10 cellular contexts compared by ENCODE assay signal in the genomic region with DNA sequence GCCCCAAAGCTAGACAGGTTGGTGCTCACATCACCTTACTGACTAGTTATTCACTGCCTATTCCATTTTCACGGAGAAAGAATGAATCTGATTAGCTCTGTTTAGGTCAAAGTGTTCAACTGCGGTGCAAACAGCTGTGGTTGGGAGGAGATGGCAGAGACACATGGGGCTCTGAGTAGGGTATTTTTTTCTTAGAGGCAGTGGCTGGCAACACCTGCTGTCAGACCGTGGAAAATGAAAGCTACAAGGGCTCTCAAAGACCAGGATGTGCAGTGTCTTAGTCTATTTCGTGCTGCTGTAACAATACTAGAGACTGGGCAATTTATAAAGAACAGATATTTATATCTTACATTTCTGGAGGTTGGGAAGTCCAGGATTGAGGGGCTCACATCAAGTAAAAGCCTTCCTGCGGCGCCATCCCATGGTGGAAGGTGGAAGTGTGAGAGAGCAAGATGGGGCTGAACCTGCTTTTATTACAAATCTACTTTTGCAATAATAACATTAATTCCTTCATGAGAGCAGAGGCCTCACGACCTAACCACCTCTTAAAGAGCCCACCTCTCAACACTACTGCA. TPM values are rescaled to one million over a fixed set of nuclear protein-coding genes. Genes with fewer than 3 reads are reported as not detected.
DNase-seq lines count a peak whose midpoint lies in the region; ATAC-seq, FAIRE-seq and TF ChIP-seq lines count a peak whose summit lies in the region.
"Had no signal": no experiment of that assay in that cellular context is flagged by ENCODE, and none has a peak within 500 bp of the region (broad histone marks: within the 10 kb centered on the region; RNA-seq: fewer than 3 reads in every experiment).

No MANE protein-coding gene starts in this region.

- H2AFZ ChIP-seq in KMS-11 (ENCODE audit: low read depth), result peak overlapping the region; percentile 74

- H3K4me3 ChIP-seq in A549 (no peak overlapping the region), KMS-11 (IDR thresholded peaks at IDR 0.05; ENCODE audit: insufficient read depth, low read depth, low read length) (no peak overlapping the region), brain microvascular endothelial cell (ENCODE audit: low read depth, low read length) (no peak overlapping the region)

- 54% methylated on average over 7 of the region's 7 CpGs for WGBS in A549 (ENCODE audit: missing lambda C conversion rate)

- in situ Hi-C loops in brain microvascular endothelial cell (cut with HindIII; ENCODE audit: low pct_ligation_motif_present, low sequenced_read_pairs), result no loop called here

- no peak overlapping the region for H3K27ac ChIP-seq in A549
- H3K27ac ChIP-seq in KMS-11, result peak overlapping the region; percentile 67
- no peak overlapping the region for H3K27ac ChIP-seq in brain microvascular endothelial cell

- POLR2A ChIA-PET in A549 (lab: Yijun Ruan, JAX), result interaction anchor here (0.7 kb wide), 1 partner anchor 124 kb away, joined by 3 read pairs; no protein-coding TSS in a partner anchor

- TF ChIP-seq RAD21 in A549 (conservative IDR thresholded peaks at IDR 0.05 in 1 of 2, IDR thresholded peaks at IDR 0.05 in 1 of 2), result peak; percentile 20 to 30; a peak in 3 of 5 replicates

- CTCF ChIA-PET in A549 (lab: Yijun Ruan, JAX), result interaction anchor here (0.7 to 1.8 kb wide), 2 partner anchors 86 to 181 kb away, joined by 3 to 6 read pairs; no protein-coding TSS in a partner anchor

- DNase-seq in A549 (ENCODE audit: low read depth in 1 of 2, low spot score in 1 of 2) (no peak), GM10266 (ENCODE audit: extremely low spot score) (no peak), brain microvascular endothelial cell (no peak), NCI-H1105 (lab: John Stamatoyannopoulos, UW) (no peak)
- DNase-seq: activated gamma-delta T cell treated with Interleukin-2 at 50 U/mL for 16 hours, DMS79 treated with DMSO at 0.1 percent for 48 hours had no signal

- ATAC-seq in A549 (no peak; a peak in 1 of 6 replicates), HG02884 (IDR thresholded peaks at IDR 0.05; ENCODE audit: unreplicated experiment) (no peak), HG03571 (IDR thresholded peaks at IDR 0.05; ENCODE audit: unreplicated experiment) (no peak), HG03196 (IDR thresholded peaks at IDR 0.05; ENCODE audit: unreplicated experiment) (no peak)

- no peaks in the 10 kb centered on the region for H4K20me1 ChIP-seq in KMS-11 (ENCODE audit: insufficient read depth)

- TF ChIP-seq CTCF in A549 (IDR thresholded peaks at IDR 0.05) (0 out of 3 replicates have a peak, but pooled peaks have one; percentile 15), GM10266 (IDR thresholded peaks at IDR 0.05; ENCODE audit: control insufficient read depth, insufficient read depth, low read depth, missing control alignments) (peak; percentile 17), KMS-11 (conservative IDR thresholded peaks at IDR 0.05; ENCODE audit: low read depth, low read length) (peak; percentile 63), brain microvascular endothelial cell (IDR thresholded peaks at IDR 0.05; ENCODE audit: low read depth, low read length, missing control alignments) (peak; percentile 49)

- H3K79me2 ChIP-seq in KMS-11 (ENCODE audit: insufficient read depth, low read depth), result no peaks in the 10 kb centered on the region

- no peak for FAIRE-seq in A549 (lab: Jason Lieb, UNC)

- H3K27me3 ChIP-seq in KMS-11 (ENCODE audit: insufficient read depth, low read depth) (no peaks in the 10 kb centered on the region), brain microvascular endothelial cell (replicated peaks) (no peaks in the 10 kb centered on the region)

- H3K9me3 ChIP-seq in A549, result no peaks in the 10 kb centered on the region

- H3K9ac ChIP-seq in KMS-11, result peak overlapping the region; percentile 20; the same call in 1 of the 2 replicates

- H3K4me1 ChIP-seq in A549, result peaks cover 3% of the 10 kb centered on the region; the same call in 1 of the 3 replicates
- peaks cover 30% of the 10 kb centered on the region for H3K4me1 ChIP-seq in KMS-11 (ENCODE audit: low read depth, poor library complexity, severe bottlenecking)

- TF ChIP-seq EP300 in A549 (IDR thresholded peaks at IDR 0.05), result no peak

- H3K4me2 ChIP-seq in A549, result no peak overlapping the region
- peak overlapping the region; percentile 67 for H3K4me2 ChIP-seq in KMS-11

- TF ChIP-seq POLR2A in A549 (IDR thresholded peaks at IDR 0.05; ENCODE audit: low read length), result no peak

- H3K36me3 ChIP-seq in KMS-11 (ENCODE audit: insufficient read depth) (no peaks in the 10 kb centered on the region), brain microvascular endothelial cell (replicated peaks) (no peaks in the 10 kb centered on the region)

TF ChIP-seq in A549, 52 proteins besides CTCF, POLR2A, EP300 and RAD21:
- TF ChIP-seq FOXS1 (CRISPR knock-in tag; IDR thresholded peaks at IDR 0.05), result no peak

RNA-seq across cellular contexts. Expression of gene NYX, which starts 10.6 kb away (rescaled TPM):
- not detected in 2 replicates for polyA plus RNA-seq in A549 (2011; rRNA removed)
- 0.01 TPM in 1 of 2 replicates, not detected in the other for polyA plus RNA-seq in A549 (2012; cell fraction: cytosol; rRNA removed)
- 0.01 TPM in 1 of 2 replicates, not detected in the other for polyA plus RNA-seq in A549 (2012; cell fraction: nucleus; rRNA removed)
- not detected in 3 replicates for polyA plus RNA-seq in A549 (2017; fragmentation: RNase III; extraction: RNeasy Plus Mini Kit Qiagen cat#74134 plus additional on column Dnase treatment)
- not detected in 2 replicates for polyA minus RNA-seq in A549 (2011; rRNA and poly(A)+ RNA removed)
